1 cellular context compared by ENCODE assay signal in the genomic region with DNA sequence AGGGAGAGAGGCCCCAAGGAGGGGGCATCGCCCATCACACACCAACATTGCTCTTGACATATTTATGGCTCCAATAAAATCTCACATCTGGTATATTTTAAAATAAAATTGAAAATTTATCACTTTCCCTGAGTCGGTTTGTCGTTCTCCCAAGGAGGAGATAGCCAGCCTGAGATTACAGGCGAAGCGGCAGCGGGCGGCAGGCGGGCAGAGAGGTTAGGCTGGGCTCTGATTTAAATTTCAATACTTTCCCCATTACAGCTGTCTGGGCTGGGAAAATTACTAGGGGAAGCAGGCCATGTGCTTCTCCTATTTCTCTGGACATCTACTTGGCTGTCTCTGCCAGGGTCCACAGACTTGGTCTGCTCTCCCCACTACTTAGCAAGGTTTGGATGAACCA.
TF ChIP-seq lines count a peak whose summit lies in the region.

No MANE protein-coding gene starts in this region.

TF ChIP-seq in H1, 55 proteins besides CTCF, POLR2A, EP300 and RAD21:
- TF ChIP-seq, protein P1, sequence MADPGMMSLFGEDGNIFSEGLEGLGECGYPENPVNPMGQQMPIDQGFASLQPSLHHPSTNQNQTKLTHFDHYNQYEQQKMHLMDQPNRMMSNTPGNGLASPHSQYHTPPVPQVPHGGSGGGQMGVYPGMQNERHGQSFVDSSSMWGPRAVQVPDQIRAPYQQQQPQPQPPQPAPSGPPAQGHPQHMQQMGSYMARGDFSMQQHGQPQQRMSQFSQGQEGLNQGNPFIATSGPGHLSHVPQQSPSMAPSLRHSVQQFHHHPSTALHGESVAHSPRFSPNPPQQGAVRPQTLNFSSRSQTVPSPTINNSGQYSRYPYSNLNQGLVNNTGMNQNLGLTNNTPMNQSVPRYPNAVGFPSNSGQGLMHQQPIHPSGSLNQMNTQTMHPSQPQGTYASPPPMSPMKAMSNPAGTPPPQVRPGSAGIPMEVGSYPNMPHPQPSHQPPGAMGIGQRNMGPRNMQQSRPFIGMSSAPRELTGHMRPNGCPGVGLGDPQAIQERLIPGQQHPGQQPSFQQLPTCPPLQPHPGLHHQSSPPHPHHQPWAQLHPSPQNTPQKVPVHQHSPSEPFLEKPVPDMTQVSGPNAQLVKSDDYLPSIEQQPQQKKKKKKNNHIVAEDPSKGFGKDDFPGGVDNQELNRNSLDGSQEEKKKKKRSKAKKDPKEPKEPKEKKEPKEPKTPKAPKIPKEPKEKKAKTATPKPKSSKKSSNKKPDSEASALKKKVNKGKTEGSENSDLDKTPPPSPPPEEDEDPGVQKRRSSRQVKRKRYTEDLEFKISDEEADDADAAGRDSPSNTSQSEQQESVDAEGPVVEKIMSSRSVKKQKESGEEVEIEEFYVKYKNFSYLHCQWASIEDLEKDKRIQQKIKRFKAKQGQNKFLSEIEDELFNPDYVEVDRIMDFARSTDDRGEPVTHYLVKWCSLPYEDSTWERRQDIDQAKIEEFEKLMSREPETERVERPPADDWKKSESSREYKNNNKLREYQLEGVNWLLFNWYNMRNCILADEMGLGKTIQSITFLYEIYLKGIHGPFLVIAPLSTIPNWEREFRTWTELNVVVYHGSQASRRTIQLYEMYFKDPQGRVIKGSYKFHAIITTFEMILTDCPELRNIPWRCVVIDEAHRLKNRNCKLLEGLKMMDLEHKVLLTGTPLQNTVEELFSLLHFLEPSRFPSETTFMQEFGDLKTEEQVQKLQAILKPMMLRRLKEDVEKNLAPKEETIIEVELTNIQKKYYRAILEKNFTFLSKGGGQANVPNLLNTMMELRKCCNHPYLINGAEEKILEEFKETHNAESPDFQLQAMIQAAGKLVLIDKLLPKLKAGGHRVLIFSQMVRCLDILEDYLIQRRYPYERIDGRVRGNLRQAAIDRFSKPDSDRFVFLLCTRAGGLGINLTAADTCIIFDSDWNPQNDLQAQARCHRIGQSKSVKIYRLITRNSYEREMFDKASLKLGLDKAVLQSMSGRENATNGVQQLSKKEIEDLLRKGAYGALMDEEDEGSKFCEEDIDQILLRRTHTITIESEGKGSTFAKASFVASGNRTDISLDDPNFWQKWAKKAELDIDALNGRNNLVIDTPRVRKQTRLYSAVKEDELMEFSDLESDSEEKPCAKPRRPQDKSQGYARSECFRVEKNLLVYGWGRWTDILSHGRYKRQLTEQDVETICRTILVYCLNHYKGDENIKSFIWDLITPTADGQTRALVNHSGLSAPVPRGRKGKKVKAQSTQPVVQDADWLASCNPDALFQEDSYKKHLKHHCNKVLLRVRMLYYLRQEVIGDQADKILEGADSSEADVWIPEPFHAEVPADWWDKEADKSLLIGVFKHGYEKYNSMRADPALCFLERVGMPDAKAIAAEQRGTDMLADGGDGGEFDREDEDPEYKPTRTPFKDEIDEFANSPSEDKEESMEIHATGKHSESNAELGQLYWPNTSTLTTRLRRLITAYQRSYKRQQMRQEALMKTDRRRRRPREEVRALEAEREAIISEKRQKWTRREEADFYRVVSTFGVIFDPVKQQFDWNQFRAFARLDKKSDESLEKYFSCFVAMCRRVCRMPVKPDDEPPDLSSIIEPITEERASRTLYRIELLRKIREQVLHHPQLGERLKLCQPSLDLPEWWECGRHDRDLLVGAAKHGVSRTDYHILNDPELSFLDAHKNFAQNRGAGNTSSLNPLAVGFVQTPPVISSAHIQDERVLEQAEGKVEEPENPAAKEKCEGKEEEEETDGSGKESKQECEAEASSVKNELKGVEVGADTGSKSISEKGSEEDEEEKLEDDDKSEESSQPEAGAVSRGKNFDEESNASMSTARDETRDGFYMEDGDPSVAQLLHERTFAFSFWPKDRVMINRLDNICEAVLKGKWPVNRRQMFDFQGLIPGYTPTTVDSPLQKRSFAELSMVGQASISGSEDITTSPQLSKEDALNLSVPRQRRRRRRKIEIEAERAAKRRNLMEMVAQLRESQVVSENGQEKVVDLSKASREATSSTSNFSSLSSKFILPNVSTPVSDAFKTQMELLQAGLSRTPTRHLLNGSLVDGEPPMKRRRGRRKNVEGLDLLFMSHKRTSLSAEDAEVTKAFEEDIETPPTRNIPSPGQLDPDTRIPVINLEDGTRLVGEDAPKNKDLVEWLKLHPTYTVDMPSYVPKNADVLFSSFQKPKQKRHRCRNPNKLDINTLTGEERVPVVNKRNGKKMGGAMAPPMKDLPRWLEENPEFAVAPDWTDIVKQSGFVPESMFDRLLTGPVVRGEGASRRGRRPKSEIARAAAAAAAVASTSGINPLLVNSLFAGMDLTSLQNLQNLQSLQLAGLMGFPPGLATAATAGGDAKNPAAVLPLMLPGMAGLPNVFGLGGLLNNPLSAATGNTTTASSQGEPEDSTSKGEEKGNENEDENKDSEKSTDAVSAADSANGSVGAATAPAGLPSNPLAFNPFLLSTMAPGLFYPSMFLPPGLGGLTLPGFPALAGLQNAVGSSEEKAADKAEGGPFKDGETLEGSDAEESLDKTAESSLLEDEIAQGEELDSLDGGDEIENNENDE (IDR thresholded peaks at IDR 0.05; ENCODE audit: insufficient replicate concordance, low read length): no peak
